ENCODE assay signal across 18 cellular contexts in the genomic region with DNA sequence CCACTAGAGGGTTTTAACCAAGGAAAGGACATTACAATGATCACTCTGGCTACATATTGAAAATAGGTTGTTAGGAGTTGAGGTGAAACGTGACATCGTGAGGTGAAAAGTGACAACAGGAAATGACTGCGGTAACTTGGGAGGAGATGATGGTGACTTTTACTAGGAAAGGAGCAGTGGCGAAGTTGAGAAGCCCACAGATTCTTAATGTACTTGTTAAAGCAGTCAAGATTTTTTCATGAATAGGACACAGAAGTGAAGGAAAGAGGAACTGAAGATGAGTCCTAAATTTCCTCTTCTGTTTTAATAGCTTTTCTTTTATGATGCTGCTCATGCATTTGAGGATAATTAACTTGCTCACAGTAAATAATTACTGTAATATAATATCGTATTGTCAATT.
"Had no signal": no experiment of that assay in that cellular context is flagged by ENCODE, and none has a peak within 500 bp of the region (broad histone marks: within the 10 kb centered on the region; RNA-seq: fewer than 3 reads in every experiment).

No MANE protein-coding gene starts in this region.

- ATAC-seq: left lobe of liver had no signal

- H3K9me3 ChIP-seq: transverse colon, uterus had no signal

- H3K27me3 ChIP-seq: dorsolateral prefrontal cortex, transverse colon, uterus had no signal

- H3K27ac Mint-ChIP-seq: activated T-helper 1 cell treated with anti-CD3 and anti-CD28 coated beads, Interleukin-12 subunit alpha, Interleukin-12 subunit beta, Interleukin-2, Interleukin-4 antibody, amounts not matched to agents 30 ng/mL and 10 ng/mL and 1 ng/mL, durations not matched to agents 14 hours and 24 hours and 36 hours; brain; nephron had no signal

- H3K4me3 ChIP-seq: dorsolateral prefrontal cortex, lung, transverse colon, uterus had no signal

- DNase-seq: activated CD4-positive, alpha-beta T cell treated with anti-CD3 and anti-CD28 coated beads, Interleukin-2, amount 50 U/mL, for 4 hours; activated T-cell treated with anti-CD3 and anti-CD28 coated beads for 4 hours; anterior cingulate cortex; caudate nucleus; dorsolateral prefrontal cortex; kidney; nucleus accumbens; stimulated activated naive CD4-positive, alpha-beta T cell treated with Interleukin-2 at 50 U/mL for 16 hours; substantia nigra; transverse colon; uterus had no signal

- H3K27me3 Mint-ChIP-seq: brain had no signal

- FAIRE-seq: frontal cortex, kidney, TTC549 had no signal

- H3K4me1 ChIP-seq: transverse colon, uterus had no signal

- H3K4me3 Mint-ChIP-seq: activated T-helper 1 cell treated with anti-CD3 and anti-CD28 coated beads, Interleukin-12 subunit alpha, Interleukin-12 subunit beta, Interleukin-2, Interleukin-4 antibody, amounts not matched to agents 30 ng/mL and 10 ng/mL and 1 ng/mL, durations not matched to agents 14 hours and 24 hours and 36 hours; brain; nephron had no signal

- H3K4me1 Mint-ChIP-seq: brain, nephron had no signal

- H3K27ac ChIP-seq: dorsolateral prefrontal cortex, transverse colon, uterus had no signal

- H3K36me3 ChIP-seq: transverse colon, uterus had no signal
